Comparison of ENCODE assay signal across 2 cellular contexts in genomic region chrX:13340182-13340791, GRCh38.
TF ChIP-seq lines count a peak whose summit lies in the region.

No MANE protein-coding gene starts in this region.

TF ChIP-seq in IMR-90, 13 proteins besides CTCF, POLR2A, EP300 and RAD21:
- TF ChIP-seq MAFK (IDR thresholded peaks at IDR 0.05; ENCODE audit: low read depth, low read length): no peak

TF ChIP-seq in H1, 55 proteins besides CTCF, POLR2A, EP300 and RAD21:
- TF ChIP-seq CHD2 (IDR thresholded peaks at IDR 0.05; ENCODE audit: low read length) (no peak), ZNF274 (IDR thresholded peaks at IDR 0.05; ENCODE audit: borderline replicate concordance, extremely low read depth, low read length) (no peak), FOSL1 (IDR thresholded peaks at IDR 0.05; ENCODE audit: insufficient read depth, low read depth, low read length) (no peak), HDAC2 (IDR thresholded peaks at IDR 0.05; ENCODE audit: borderline replicate concordance in 1 of 2, low read depth in 2 of 2, low read length in 2 of 2) (no peak), SIN3A (conservative IDR thresholded peaks at IDR 0.05 in 1 of 2, IDR thresholded peaks at IDR 0.05 in 1 of 2; ENCODE audit: low read depth in 1 of 2, low read length in 2 of 2) (no peak), CBX5 (IDR thresholded peaks at IDR 0.05; ENCODE audit: low read depth, low read length) (no peak), CEBPB (IDR thresholded peaks at IDR 0.05; ENCODE audit: low read depth, low read length) (no peak), CHD1 (IDR thresholded peaks at IDR 0.05; ENCODE audit: low read depth, low read length) (no peak), POU5F1 (IDR thresholded peaks at IDR 0.05; ENCODE audit: low read depth, low read length) (no peak), KDM1A (IDR thresholded peaks at IDR 0.05; ENCODE audit: borderline replicate concordance, low read length) (no peak), ASH2L (IDR thresholded peaks at IDR 0.05; ENCODE audit: low read length) (no peak)
